ENCODE assay signal across 1 cellular context in genomic region chr11:2825261-2825885, GRCh38.
TF ChIP-seq lines count a peak whose summit lies in the region.

No MANE protein-coding gene starts in this region.

TF ChIP-seq in SK-N-SH, 30 proteins besides CTCF, POLR2A, EP300 and RAD21 (continued from another document):
- TF ChIP-seq ZBTB33 (IDR thresholded peaks at IDR 0.05; ENCODE audit: borderline replicate concordance, low read depth) (no peak), YY1 (IDR thresholded peaks at IDR 0.05; ENCODE audit: low read depth) (no peak)
- TF ChIP-seq, protein P1, sequence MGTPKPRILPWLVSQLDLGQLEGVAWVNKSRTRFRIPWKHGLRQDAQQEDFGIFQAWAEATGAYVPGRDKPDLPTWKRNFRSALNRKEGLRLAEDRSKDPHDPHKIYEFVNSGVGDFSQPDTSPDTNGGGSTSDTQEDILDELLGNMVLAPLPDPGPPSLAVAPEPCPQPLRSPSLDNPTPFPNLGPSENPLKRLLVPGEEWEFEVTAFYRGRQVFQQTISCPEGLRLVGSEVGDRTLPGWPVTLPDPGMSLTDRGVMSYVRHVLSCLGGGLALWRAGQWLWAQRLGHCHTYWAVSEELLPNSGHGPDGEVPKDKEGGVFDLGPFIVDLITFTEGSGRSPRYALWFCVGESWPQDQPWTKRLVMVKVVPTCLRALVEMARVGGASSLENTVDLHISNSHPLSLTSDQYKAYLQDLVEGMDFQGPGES (IDR thresholded peaks at IDR 0.05; ENCODE audit: low read depth, low read length), result no peak
